Comparison of ENCODE assay signal across 19 cellular contexts in the genomic region with DNA sequence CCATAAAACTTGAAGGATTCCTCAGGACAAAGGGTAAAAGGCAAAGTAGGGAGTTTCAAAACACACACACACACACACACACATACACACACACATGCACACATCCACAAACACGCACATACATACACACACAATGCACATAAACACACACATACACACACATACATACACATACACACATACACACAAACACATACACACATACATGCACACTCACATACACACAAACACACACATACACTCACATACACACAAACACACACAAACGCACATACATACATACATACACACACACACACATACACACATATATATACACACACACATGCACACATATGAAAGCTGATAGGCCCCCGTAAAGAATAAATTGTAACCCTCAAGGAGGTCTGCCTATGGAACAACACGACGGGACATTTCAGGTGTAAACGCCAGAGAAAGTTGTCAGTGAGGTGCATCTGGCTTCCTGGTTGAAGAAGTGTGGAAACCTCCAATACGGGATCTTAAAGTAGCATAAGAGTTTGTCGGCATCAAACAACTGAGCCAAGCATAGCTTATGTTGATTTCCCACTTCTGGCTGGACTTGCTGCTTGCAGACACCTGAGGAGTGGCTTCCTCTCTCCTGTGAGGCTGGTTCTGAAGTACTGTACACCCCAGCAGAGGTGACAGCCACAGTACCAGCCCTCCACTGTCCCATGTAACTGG. TPM values are rescaled to one million over a fixed set of nuclear protein-coding genes. Genes with fewer than 3 reads are reported as not detected.
DNase-seq lines count a peak whose midpoint lies in the region; ATAC-seq, FAIRE-seq and TF ChIP-seq lines count a peak whose summit lies in the region.
"Had no signal": no experiment of that assay in that cellular context is flagged by ENCODE, and none has a peak within 500 bp of the region (broad histone marks: within the 10 kb centered on the region; RNA-seq: fewer than 3 reads in every experiment).

No MANE protein-coding gene starts in this region.

- H3K27me3 ChIP-seq in BLaER1 (no peaks in the 10 kb centered on the region), GM06990 (replicated peaks; ENCODE audit: control insufficient read depth, insufficient read depth, low read length) (no peaks in the 10 kb centered on the region), dorsolateral prefrontal cortex (peaks cover 0 to 12% (median 0%) of the 10 kb centered on the region in 45 donors)
- H3K27me3 ChIP-seq: breast epithelium, tibial nerve had no signal

- TF ChIP-seq CTCF in GM06990 (IDR thresholded peaks at IDR 0.05; ENCODE audit: insufficient read depth, low read length, poor library complexity, severe bottlenecking): no peak
- no peak for TF ChIP-seq CTCF in activated B cell treated with CpG ODN at 0.5 μM for 24 hours (IDR thresholded peaks at IDR 0.05)
- TF ChIP-seq CTCF in dorsolateral prefrontal cortex (IDR thresholded peaks at IDR 0.05 in 54 of 56, conservative IDR thresholded peaks at IDR 0.05 in 2 of 56; ENCODE audit: low read depth in 1 of 56, partially characterized antibody in 56 of 56): no peak

- peaks cover 62% of the 10 kb centered on the region for H3K4me1 ChIP-seq in BLaER1
- H3K4me1 ChIP-seq: breast epithelium had no signal

- FAIRE-seq in frontal cortex (lab: Jason Lieb, UNC): no peak

- no peaks in the 10 kb centered on the region for H3K9me3 Mint-ChIP-seq in activated B cell treated with CpG ODN at 0.5 μM for 24 hours
- no peaks in the 10 kb centered on the region for H3K9me3 Mint-ChIP-seq in naive thymus-derived CD8-positive, alpha-beta T cell
- H3K9me3 Mint-ChIP-seq: activated naive CD4-positive, alpha-beta T cell treated with anti-CD3 and anti-CD28 coated beads, Interleukin-2, amount 10 ng/mL, durations not matched to agents 7 days and 5 days had no signal

- H3K36me3 Mint-ChIP-seq in activated B cell treated with CpG ODN at 0.5 μM for 24 hours (ENCODE audit: low read depth): peaks cover 66% of the 10 kb centered on the region
- peaks cover 0 to 23% (median 19%) of the 10 kb centered on the region in 3 donors for H3K36me3 Mint-ChIP-seq in naive thymus-derived CD8-positive, alpha-beta T cell

- peak overlapping the region; percentile 39 for H3K4me3 Mint-ChIP-seq in activated B cell treated with CpG ODN at 0.5 μM for 24 hours
- H3K4me3 Mint-ChIP-seq in naive thymus-derived CD8-positive, alpha-beta T cell: peak overlapping the region in 9 of 10 donors; percentile 1 to 62 (median 20)
- H3K4me3 Mint-ChIP-seq: activated naive CD4-positive, alpha-beta T cell treated with anti-CD3 and anti-CD28 coated beads, Interleukin-2, amount 10 ng/mL, durations not matched to agents 7 days and 5 days had no signal

- H3K27ac ChIP-seq in BLaER1: no peak overlapping the region
- peak overlapping the region in 2 of 59 donors; percentile 21 to 43 for H3K27ac ChIP-seq in dorsolateral prefrontal cortex
- H3K27ac ChIP-seq: breast epithelium had no signal

- DNase-seq in GM06990 (ENCODE audit: extremely low read depth, insufficient read length) (no peak), activated B cell treated with CpG ODN at 0.5 μM for 24 hours (no peak), GOT3 (lab: John Stamatoyannopoulos, UW) (no peak), dorsolateral prefrontal cortex (no peak), frontal cortex (ENCODE audit: low spot score in 2 of 2) (no peak)
- DNase-seq in naive thymus-derived CD8-positive, alpha-beta T cell: no peak
- DNase-seq: activated CD8-positive, alpha-beta memory T cell treated with anti-CD3 and anti-CD28 coated beads for 24 hours; activated naive CD4-positive, alpha-beta T cell treated with anti-CD3 and anti-CD28 coated beads, Interleukin-2, amount 10 ng/mL, durations not matched to agents 7 days and 5 days; DMS 273 treated with DMSO at 0.1 percent for 48 hours; effector CD4-positive, alpha-beta T cell; H7; left colon; NCI-H1105 treated with DMSO at 0.1 percent for 48 hours; NCI-H2227 treated with DMSO at 0.1 percent for 48 hours; SIG-M5 had no signal

- POLR2A ChIA-PET in activated B cell treated with CpG ODN at 0.5 μM for 24 hours (lab: Charles Lee): interaction anchor here (0.5 to 8.2 kb wide), 9 partner anchors 9 to 148 kb away, joined by 3 to 202 read pairs (median 7); no protein-coding TSS in a partner anchor
- POLR2A ChIA-PET in naive thymus-derived CD8-positive, alpha-beta T cell (lab: Charles Lee): interaction anchor here (6.9 kb wide), 1 partner anchor 26 kb away, joined by 37 read pairs; no protein-coding TSS in a partner anchor

- H3K9me3 ChIP-seq in BLaER1: peaks cover 19% of the 10 kb centered on the region
- H3K9me3 ChIP-seq: breast epithelium, tibial nerve had no signal

- no peaks in the 10 kb centered on the region for H3K27me3 Mint-ChIP-seq in activated B cell treated with CpG ODN at 0.5 μM for 24 hours
- no peaks in the 10 kb centered on the region for H3K27me3 Mint-ChIP-seq in naive thymus-derived CD8-positive, alpha-beta T cell
- H3K27me3 Mint-ChIP-seq: activated naive CD4-positive, alpha-beta T cell treated with anti-CD3 and anti-CD28 coated beads, Interleukin-2, amount 10 ng/mL, durations not matched to agents 7 days and 5 days had no signal

- H3K36me3 ChIP-seq in BLaER1: peaks cover 44% of the 10 kb centered on the region
- no peaks in the 10 kb centered on the region; the same call in 1 of the 2 replicates for H3K36me3 ChIP-seq in GM06990 (ENCODE audit: control insufficient read depth, insufficient read depth, low read length)
- H3K36me3 ChIP-seq: breast epithelium, tibial nerve had no signal

- intact Hi-C loops in activated B cell treated with CpG ODN at 0.5 μM for 24 hours (cut with micrococcal nuclease) (no loop called here), dorsolateral prefrontal cortex (cut with DNase I) (no loop called here)

- H3K27ac Mint-ChIP-seq in activated B cell treated with CpG ODN at 0.5 μM for 24 hours: peak overlapping the region; percentile 14
- H3K27ac Mint-ChIP-seq in naive thymus-derived CD8-positive, alpha-beta T cell: peak overlapping the region; percentile 10 to 91 (median 58)

- H4K20me1 ChIP-seq in BLaER1: peaks cover 89% of the 10 kb centered on the region

- H3K4me3 ChIP-seq in BLaER1 (no peak overlapping the region), GM06990 (replicated peaks; ENCODE audit: low read depth, low read length) (peak overlapping the region; percentile 35), dorsolateral prefrontal cortex (peak overlapping the region in 9 of 59 donors; percentile 0 to 75 (median 15))
- H3K4me3 ChIP-seq: breast epithelium, tibial nerve had no signal

- no peak overlapping the region; the same call in 1 of the 2 replicates for H3K9ac ChIP-seq in BLaER1

- peak overlapping the region; percentile 93 for H3K4me2 ChIP-seq in BLaER1

- no peak for ATAC-seq in activated B cell treated with CpG ODN at 0.5 μM for 24 hours (ENCODE audit: low read depth)
- ATAC-seq in naive thymus-derived CD8-positive, alpha-beta T cell: no peak
- ATAC-seq in GM21786 (IDR thresholded peaks at IDR 0.05; ENCODE audit: unreplicated experiment): no peak
- ATAC-seq: left colon had no signal

- CTCF ChIA-PET in activated B cell treated with CpG ODN at 0.5 μM for 24 hours (lab: Charles Lee): interaction anchor here (0.8 kb wide), 1 partner anchor 22 kb away, joined by 3 read pairs; no protein-coding TSS in a partner anchor

- H3K4me1 Mint-ChIP-seq in activated B cell treated with CpG ODN at 0.5 μM for 24 hours: peaks cover 94% of the 10 kb centered on the region
- peaks cover 55 to 95% (median 84%) of the 10 kb centered on the region in 4 donors for H3K4me1 Mint-ChIP-seq in naive thymus-derived CD8-positive, alpha-beta T cell

RNA-seq across cellular contexts. Expression of a gene that starts 5.8 kb away (rescaled TPM):
- total RNA-seq in activated B cell treated with CpG ODN at 0.5 μM for 24 hours (323 and 365 TPM in 2 replicates), dorsolateral prefrontal cortex (10 to 100 TPM; 15.8 to 64.1 (median 39.9) TPM), frontal cortex (11.0 TPM)
- total RNA-seq in naive thymus-derived CD8-positive, alpha-beta T cell: 10 to 100 TPM; 61.4 to 61.8 TPM
- polyA plus RNA-seq in naive thymus-derived CD8-positive, alpha-beta T cell: 10 to 100 TPM; 35.3 to 44.2 (median 36.8) TPM
